In genomic region chr15:88993662-88994061, GRCh38 we compare ENCODE assay signal across 1 cellular context.
TF ChIP-seq lines count a peak whose summit lies in the region.

No MANE protein-coding gene starts in this region.

TF ChIP-seq in H1, 55 proteins besides CTCF, POLR2A, EP300 and RAD21:
- TF ChIP-seq KDM1A (IDR thresholded peaks at IDR 0.05; ENCODE audit: borderline replicate concordance, low read length) (peak; percentile 65; the same call in 1 of the 2 replicates), YY1 (IDR thresholded peaks at IDR 0.05; ENCODE audit: low read depth, low read length) (no peak), GTF2F1 (IDR thresholded peaks at IDR 0.05; ENCODE audit: borderline replicate concordance, low read depth, low read length) (no peak), POU5F1 (IDR thresholded peaks at IDR 0.05; ENCODE audit: low read depth, low read length) (no peak), BRCA1 (IDR thresholded peaks at IDR 0.05; ENCODE audit: low read depth, low read length) (no peak), EGR1 (IDR thresholded peaks at IDR 0.05; ENCODE audit: borderline replicate concordance, low read depth, low read length) (no peak), EZH2 (IDR thresholded peaks at IDR 0.05; ENCODE audit: low read depth, low read length, severe bottlenecking) (no peak)
